In genomic region chr19:58519355-58520256, GRCh38 we compare ENCODE assay signal across 9 cellular contexts. TPM values are rescaled to one million over a fixed set of nuclear protein-coding genes. Genes with fewer than 3 reads are reported as not detected.
DNase-seq lines count a peak whose midpoint lies in the region; ATAC-seq, FAIRE-seq and TF ChIP-seq lines count a peak whose summit lies in the region.
"Had no signal": no experiment of that assay in that cellular context is flagged by ENCODE, and none has a peak within 500 bp of the region (broad histone marks: within the 10 kb centered on the region; RNA-seq: fewer than 3 reads in every experiment).

ZBTB45 (minus strand) TSS chr19:58519810; CDS start chr19:58517673, 2,137 bp downstream.

- no peaks in the 10 kb centered on the region for H3K27me3 ChIP-seq in AG04450 (ENCODE audit: control insufficient read depth, insufficient read depth, low read length)
- H3K27me3 ChIP-seq in breast epithelium: no peaks in the 10 kb centered on the region
- no peaks in the 10 kb centered on the region for H3K27me3 ChIP-seq in iPS-20b (ENCODE audit: insufficient read depth, low read length)
- H3K27me3 ChIP-seq in small intestine (ENCODE audit: control insufficient read depth in 2 of 2, insufficient read depth in 2 of 2, low read length in 2 of 2): no peaks in the 10 kb centered on the region

- DNase-seq in AG04450 (ENCODE audit: low read depth, low spot score) (peak; percentile 92), NCI-H2196 (lab: John Stamatoyannopoulos, UW; ENCODE audit: unreplicated experiment) (peak; percentile 96), breast epithelium (ENCODE audit: low spot score in 2 of 2) (peak; percentile 90 to 92), small intestine (peak; percentile 96)

- H3K9me3 ChIP-seq in AG04450 (ENCODE audit: control insufficient read depth, insufficient read depth, low read length) (no peaks in the 10 kb centered on the region; the same call in 1 of the 2 replicates), breast epithelium (no peaks in the 10 kb centered on the region), iPS-20b (ENCODE audit: insufficient read depth, low read depth, low read length) (no peaks in the 10 kb centered on the region), small intestine (ENCODE audit: control insufficient read depth, low read depth) (no peaks in the 10 kb centered on the region)

- H3K27ac ChIP-seq in AG04450 (ENCODE audit: low read depth, low read length) (peak within 1 kb of the TSS; percentile 93), VCaP (peak within 1 kb of the TSS; percentile 98), breast epithelium (peak within 1 kb of the TSS; percentile 93 to 95), iPS-20b (ENCODE audit: low read length) (peak within 1 kb of the TSS; percentile 74), small intestine (ENCODE audit: low read depth in 1 of 2, low read length in 1 of 2) (peak within 1 kb of the TSS; percentile 92 to 98)

- CTCF ChIA-PET in AG04450 (lab: Charles Lee): interaction anchor here (0.7 to 4.1 kb wide), 21 partner anchors 9 to 155 kb away, joined by 3 to 22 read pairs (median 5); partner anchors contain the start of genes CHMP2A, TRIM28 and UBE2M

- 0 to 1% (median 0%) methylated on average over 71 to 87 of the region's 87 CpGs for WGBS in small intestine, 3 donors

- TF ChIP-seq CTCF in AG04450 (IDR thresholded peaks at IDR 0.05; ENCODE audit: low read depth, low read length) (peak; percentile 69), VCaP (conservative IDR thresholded peaks at IDR 0.05) (peak; percentile 78), breast epithelium (IDR thresholded peaks at IDR 0.05) (peak; percentile 77 to 87 (median 78))

- peak within 1 kb of the TSS; percentile 93 for H3K9ac ChIP-seq in iPS-20b (ENCODE audit: low read depth, low read length)

- intact Hi-C loops in breast epithelium (cut with DNase I; ENCODE audit: low total_unique reads): loop anchor here (1.0 kb wide), 1 partner anchor 40 kb away; no protein-coding TSS in a partner anchor

- no peak for FAIRE-seq in small intestine (lab: Jason Lieb, UNC)
- FAIRE-seq: colon had no signal

- POLR2A ChIA-PET in AG04450 (lab: Yijun Ruan, JAX): interaction anchor here (0.8 to 3.9 kb wide), 20 partner anchors 14 to 241 kb away, joined by 3 to 54 read pairs (median 4); partner anchors contain the start of genes CHMP2A, TRIM28, UBE2M and ZNF324B

- ATAC-seq in GM18870 (IDR thresholded peaks at IDR 0.05; ENCODE audit: unreplicated experiment): peak; percentile 86
- peak; percentile 82 for ATAC-seq in HG03135 (IDR thresholded peaks at IDR 0.05; ENCODE audit: unreplicated experiment)

- H3K4me1 ChIP-seq in breast epithelium (peaks cover 9 to 17% of the 10 kb centered on the region in 2 donors), iPS-20b (ENCODE audit: insufficient read depth, low read length) (peaks cover 27% of the 10 kb centered on the region; the same call in 1 of the 2 replicates), small intestine (ENCODE audit: control insufficient read depth in 2 of 2, insufficient read depth in 1 of 2, low read depth in 1 of 2, low read length in 1 of 2) (peaks cover 5 to 7% of the 10 kb centered on the region in 2 donors)

- H3K36me3 ChIP-seq in breast epithelium (no peaks in the 10 kb centered on the region), iPS-20b (ENCODE audit: insufficient read depth, low read depth, low read length) (peaks cover 4% of the 10 kb centered on the region; the same call in 1 of the 2 replicates), small intestine (ENCODE audit: control insufficient read depth in 2 of 2, insufficient read depth in 2 of 2, low read length in 2 of 2) (peaks cover 5 to 6% of the 10 kb centered on the region in 2 donors)

- TF ChIP-seq POLR2A in breast epithelium (IDR thresholded peaks at IDR 0.05): no peak

- H3K4me3 ChIP-seq in AG04450 (ENCODE audit: low read depth, low read length) (peak within 1 kb of the TSS; percentile 89), breast epithelium (peak within 1 kb of the TSS; percentile 82 to 93 (median 84)), iPS-20b (ENCODE audit: low read length) (peak within 1 kb of the TSS; percentile 73), small intestine (ENCODE audit: low read depth in 1 of 2, low read length in 2 of 2) (peak within 1 kb of the TSS; percentile 61 to 74)

RNA-seq across cellular contexts. Expression of gene ZBTB45, which starts in this region (rescaled TPM):
- 4.2 and 6.8 TPM in 2 replicates for polyA plus RNA-seq in AG04450 (2011; rRNA removed)
- polyA minus RNA-seq in AG04450 (2011; rRNA and poly(A)+ RNA removed): 3.1 and 4.0 TPM in 2 replicates
- 1 to 10 TPM; 8.2 to 9.2 (median 8.6) TPM for total RNA-seq in breast epithelium
- polyA plus RNA-seq in small intestine: 1 to 10 TPM; 4.7 to 7.9 (median 5.9) TPM

Comparison
In these comparisons a context has a peak if more than half of its experiments do, and no peak if none do; other contexts are left out.
1. Peak in every context shown above with its lines: DNase-seq, ATAC-seq, H3K4me3 ChIP-seq and H3K27ac ChIP-seq.